Comparison of ENCODE assay signal across 2 cellular contexts in genomic region chr2:157821519-157822131, GRCh38.
A peak's percentile ranks its signal among the peaks of the same experiment; 100 is the strongest.
TF ChIP-seq lines count a peak whose summit lies in the region.

No MANE protein-coding gene starts in this region.

TF ChIP-seq in liver, 16 proteins besides CTCF, POLR2A, EP300 and RAD21 (continued from another document):
- TF ChIP-seq REST (IDR thresholded peaks at IDR 0.05) (no peak), HNF4G (IDR thresholded peaks at IDR 0.05) (no peak), RXRA (IDR thresholded peaks at IDR 0.05) (peak; percentile 22 to 32), NR2F2 (IDR thresholded peaks at IDR 0.05) (peak; percentile 54), ZBTB33 (IDR thresholded peaks at IDR 0.05) (no peak), GABPA (IDR thresholded peaks at IDR 0.05 in 1 of 2, conservative IDR thresholded peaks at IDR 0.05 in 1 of 2) (no peak)

TF ChIP-seq in HepG2, 621 proteins besides CTCF, POLR2A, EP300 and RAD21 (continued from another document):
- TF ChIP-seq, protein P1, sequence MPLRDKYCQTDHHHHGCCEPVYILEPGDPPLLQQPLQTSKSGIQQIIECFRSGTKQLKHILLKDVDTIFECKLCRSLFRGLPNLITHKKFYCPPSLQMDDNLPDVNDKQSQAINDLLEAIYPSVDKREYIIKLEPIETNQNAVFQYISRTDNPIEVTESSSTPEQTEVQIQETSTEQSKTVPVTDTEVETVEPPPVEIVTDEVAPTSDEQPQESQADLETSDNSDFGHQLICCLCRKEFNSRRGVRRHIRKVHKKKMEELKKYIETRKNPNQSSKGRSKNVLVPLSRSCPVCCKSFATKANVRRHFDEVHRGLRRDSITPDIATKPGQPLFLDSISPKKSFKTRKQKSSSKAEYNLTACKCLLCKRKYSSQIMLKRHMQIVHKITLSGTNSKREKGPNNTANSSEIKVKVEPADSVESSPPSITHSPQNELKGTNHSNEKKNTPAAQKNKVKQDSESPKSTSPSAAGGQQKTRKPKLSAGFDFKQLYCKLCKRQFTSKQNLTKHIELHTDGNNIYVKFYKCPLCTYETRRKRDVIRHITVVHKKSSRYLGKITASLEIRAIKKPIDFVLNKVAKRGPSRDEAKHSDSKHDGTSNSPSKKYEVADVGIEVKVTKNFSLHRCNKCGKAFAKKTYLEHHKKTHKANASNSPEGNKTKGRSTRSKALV (CRISPR knock-in tag; IDR thresholded peaks at IDR 0.05) = no peak
- TF ChIP-seq FOXO4 (CRISPR knock-in tag; conservative IDR thresholded peaks at IDR 0.05) = no peak
- TF ChIP-seq SRF (IDR thresholded peaks at IDR 0.05; ENCODE audit: low read depth, low read length) = no peak
- no peak for TF ChIP-seq SOX5 (CRISPR knock-in tag; IDR thresholded peaks at IDR 0.05; ENCODE audit: borderline replicate concordance)
